Comparison of ENCODE assay signal across 26 cellular contexts in genomic region chr19:32868206-32868950, GRCh38. TPM values are rescaled to one million over a fixed set of nuclear protein-coding genes. Genes with fewer than 3 reads are reported as not detected.
"Had no signal": no experiment of that assay in that cellular context is flagged by ENCODE, and none has a peak within 500 bp of the region (broad histone marks: within the 10 kb centered on the region; RNA-seq: fewer than 3 reads in every experiment).

No MANE protein-coding gene starts in this region.

- H3K4me3 ChIP-seq: heart right ventricle, lung, skin epidermis, transverse colon, vagina had no signal

- ATAC-seq: heart right ventricle; natural killer cell; stimulated activated effector memory CD8-positive, alpha-beta T cell treated with anti-CD3 and anti-CD28 coated beads, Interleukin-12 subunit alpha, Interleukin-12 subunit beta, amount 100 ng/mL, for 72 hours; WTC11 had no signal

- H3K36me3 ChIP-seq: heart right ventricle, neutrophil, transverse colon, vagina had no signal

- H3K9me3 ChIP-seq: heart right ventricle, neutrophil, right lobe of liver, transverse colon, vagina had no signal

- H3K4me1 ChIP-seq: heart right ventricle, parathyroid adenoma, vagina had no signal

- DNase-seq: activated CD8-positive, alpha-beta memory T cell treated with anti-CD3 and anti-CD28 coated beads for 24 hours; activated naive CD4-positive, alpha-beta T cell treated with anti-CD3 and anti-CD28 coated beads for 36 hours; activated T-cell treated with anti-CD3 and anti-CD28 coated beads, Interleukin-2, amount 50 U/mL, for 48 hours; amygdala; cerebellar nuclear complex; effector CD4-positive, alpha-beta T cell; foreskin fibroblast; heart right ventricle; midbrain; natural killer cell; stimulated activated CD4-positive, alpha-beta T cell treated with anti-CD3 and anti-CD28 coated beads, Interleukin-2, amount 100 ng/mL, for 24 hours; T-helper 1 cell; T-helper 9 cell; transverse colon had no signal

- H3K9ac ChIP-seq: parathyroid adenoma had no signal

- FAIRE-seq: endometrium, keratinocyte had no signal

- H2AFZ ChIP-seq: parathyroid adenoma had no signal

- H3K27me3 ChIP-seq: heart right ventricle, neutrophil, right lobe of liver, vagina had no signal

- H3K27ac ChIP-seq: heart right ventricle, neutrophil, parathyroid adenoma, skin epidermis, transverse colon, vagina had no signal

RNA-seq across cellular contexts. Expression of gene SLC7A9, which starts 1.2 kb away (rescaled TPM):
- total RNA-seq: activated naive CD4-positive, alpha-beta T cell treated with anti-CD3 and anti-CD28 coated beads for 36 hours; epithelial cell of proximal tubule; vagina had no signal
- polyA plus RNA-seq: fibroblast of lung had no signal
